Comparison of ENCODE assay signal across 29 cellular contexts in genomic region chrX:12227412-12228041, GRCh38.
"Had no signal": no experiment of that assay in that cellular context is flagged by ENCODE, and none has a peak within 500 bp of the region (broad histone marks: within the 10 kb centered on the region; RNA-seq: fewer than 3 reads in every experiment).

No MANE protein-coding gene starts in this region.

- H3K4me3 ChIP-seq: colonic mucosa, coronary artery, dorsolateral prefrontal cortex, esophagus muscularis mucosa, esophagus squamous epithelium, gastrocnemius medialis, gastroesophageal sphincter, heart left ventricle, heart right ventricle had no signal

- H3K9me3 Mint-ChIP-seq: dendritic cell treated with granulocyte-macrophage colony-stimulating factor and Interleukin-4, amounts not matched to agents 40 ng/mL and 50 ng/mL, for 4 days had no signal

- H3K9me3 ChIP-seq: colonic mucosa, esophagus squamous epithelium, gastrocnemius medialis, gastroesophageal sphincter, heart left ventricle had no signal

- H3K4me1 ChIP-seq: colonic mucosa, esophagus muscularis mucosa, esophagus squamous epithelium, foreskin keratinocyte, gastrocnemius medialis, gastroesophageal sphincter, heart left ventricle, heart right ventricle had no signal

- DNase-seq: colonic mucosa; cortex of kidney; dermis blood vessel endothelial cell; dorsolateral prefrontal cortex; effector CD4-positive, alpha-beta T cell; effector CD8-positive, alpha-beta T cell; effector memory CD4-positive, alpha-beta T cell; effector memory CD8-positive, alpha-beta T cell; endodermal cell; erythroblast; esophagus squamous epithelium; foreskin fibroblast; foreskin keratinocyte; foreskin melanocyte; gastrocnemius medialis; glutamatergic neuron; head of caudate nucleus; heart left ventricle; heart right ventricle had no signal

- H3K36me3 ChIP-seq: colonic mucosa, esophagus muscularis mucosa, esophagus squamous epithelium, gastrocnemius medialis, gastroesophageal sphincter, heart left ventricle, heart right ventricle had no signal

- H3K27me3 Mint-ChIP-seq: dendritic cell treated with granulocyte-macrophage colony-stimulating factor and Interleukin-4, amounts not matched to agents 40 ng/mL and 50 ng/mL, for 4 days; effector memory CD8-positive, alpha-beta T cell had no signal

- H3K27ac Mint-ChIP-seq: dendritic cell treated with granulocyte-macrophage colony-stimulating factor and Interleukin-4, amounts not matched to agents 40 ng/mL and 50 ng/mL, for 4 days; effector memory CD8-positive, alpha-beta T cell; endodermal cell had no signal

- H3K4me3 Mint-ChIP-seq: dendritic cell treated with granulocyte-macrophage colony-stimulating factor and Interleukin-4, amounts not matched to agents 40 ng/mL and 50 ng/mL, for 4 days; effector memory CD8-positive, alpha-beta T cell; endodermal cell had no signal

- ATAC-seq: effector memory CD8-positive, alpha-beta T cell; esophagus mucosa; foreskin keratinocyte; gastrocnemius medialis; gastroesophageal sphincter; heart left ventricle; heart right ventricle had no signal

- H3K27ac ChIP-seq: colonic mucosa, coronary artery, dorsolateral prefrontal cortex, epithelial cell of prostate, esophagus muscularis mucosa, esophagus squamous epithelium, foreskin keratinocyte, gastrocnemius medialis, gastroesophageal sphincter, heart left ventricle, heart right ventricle had no signal

- H3K4me1 Mint-ChIP-seq: endodermal cell had no signal

- H3K27me3 ChIP-seq: colonic mucosa, esophagus muscularis mucosa, esophagus squamous epithelium, foreskin keratinocyte, gastrocnemius medialis, gastroesophageal sphincter, heart left ventricle, heart right ventricle had no signal

- FAIRE-seq: colon, endometrium, endothelial cell of umbilical vein, frontal cortex had no signal
